In the genomic region with DNA sequence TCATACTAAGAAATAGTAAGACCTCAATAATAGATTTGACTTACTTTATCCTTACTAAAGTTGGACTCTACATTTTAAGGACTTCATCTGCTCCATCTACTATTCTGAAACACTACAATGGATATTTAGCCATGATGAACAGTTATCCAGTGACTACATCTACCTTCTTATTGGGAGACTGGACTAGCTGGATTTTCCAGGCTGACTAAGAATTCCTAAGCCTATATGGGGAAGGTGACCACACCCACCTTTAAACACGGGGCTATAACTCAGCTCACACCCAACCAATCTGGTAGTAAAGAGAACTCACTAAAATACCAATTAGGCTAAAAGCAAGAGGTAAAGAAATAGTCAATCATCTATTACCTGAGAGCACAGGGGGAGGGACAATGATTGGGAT, we compare ENCODE assay signal across 29 cellular contexts.
"Had no signal": no experiment of that assay in that cellular context is flagged by ENCODE, and none has a peak within 500 bp of the region (broad histone marks: within the 10 kb centered on the region; RNA-seq: fewer than 3 reads in every experiment).

No MANE protein-coding gene starts in this region.

- H3K4me3 ChIP-seq: colonic mucosa, coronary artery, dorsolateral prefrontal cortex, esophagus muscularis mucosa, esophagus squamous epithelium, gastrocnemius medialis, gastroesophageal sphincter, heart left ventricle, heart right ventricle, hepatocyte had no signal

- H3K9me3 Mint-ChIP-seq: endodermal cell had no signal

- H3K27ac Mint-ChIP-seq: dendritic cell treated with granulocyte-macrophage colony-stimulating factor and Interleukin-4, amounts not matched to agents 40 ng/mL and 50 ng/mL, for 4 days; effector memory CD8-positive, alpha-beta T cell; endodermal cell had no signal

- H3K79me2 ChIP-seq: hepatocyte had no signal

- H3K9me3 ChIP-seq: colonic mucosa, esophagus squamous epithelium, gastrocnemius medialis, gastroesophageal sphincter had no signal

- FAIRE-seq: colon, endometrium, endothelial cell of umbilical vein had no signal

- H2AFZ ChIP-seq: hepatocyte had no signal

- ATAC-seq: effector memory CD8-positive, alpha-beta T cell; esophagus mucosa; foreskin keratinocyte; gastrocnemius medialis; gastroesophageal sphincter; heart left ventricle; heart right ventricle had no signal

- H3K27me3 Mint-ChIP-seq: dendritic cell treated with granulocyte-macrophage colony-stimulating factor and Interleukin-4, amounts not matched to agents 40 ng/mL and 50 ng/mL, for 4 days; effector memory CD8-positive, alpha-beta T cell had no signal

- DNase-seq: colonic mucosa; cortex of kidney; dermis blood vessel endothelial cell; dorsolateral prefrontal cortex; effector CD4-positive, alpha-beta T cell; effector CD8-positive, alpha-beta T cell; effector memory CD4-positive, alpha-beta T cell; effector memory CD8-positive, alpha-beta T cell; endodermal cell; erythroblast; esophagus squamous epithelium; foreskin fibroblast; foreskin melanocyte; gastrocnemius medialis; glutamatergic neuron; head of caudate nucleus; heart left ventricle; heart right ventricle had no signal

- H3K4me2 ChIP-seq: hepatocyte had no signal

- H3K36me3 ChIP-seq: colonic mucosa, esophagus muscularis mucosa, esophagus squamous epithelium, gastrocnemius medialis, gastroesophageal sphincter, heart left ventricle, heart right ventricle had no signal

- H3K4me1 ChIP-seq: colonic mucosa, esophagus muscularis mucosa, esophagus squamous epithelium, foreskin keratinocyte, gastrocnemius medialis, gastroesophageal sphincter, heart left ventricle, heart right ventricle had no signal

- H3K27me3 ChIP-seq: colonic mucosa, dorsolateral prefrontal cortex, esophagus muscularis mucosa, esophagus squamous epithelium, foreskin keratinocyte, gastrocnemius medialis, gastroesophageal sphincter, heart left ventricle, heart right ventricle, hepatocyte had no signal

- H3K27ac ChIP-seq: colonic mucosa, coronary artery, dorsolateral prefrontal cortex, epithelial cell of prostate, esophagus muscularis mucosa, esophagus squamous epithelium, foreskin keratinocyte, gastrocnemius medialis, gastroesophageal sphincter, heart left ventricle, heart right ventricle, hepatocyte had no signal

- H3K4me3 Mint-ChIP-seq: dendritic cell treated with granulocyte-macrophage colony-stimulating factor and Interleukin-4, amounts not matched to agents 40 ng/mL and 50 ng/mL, for 4 days; effector memory CD8-positive, alpha-beta T cell; endodermal cell had no signal
